11 cellular contexts compared by ENCODE assay signal in genomic region chr21:42171091-42172053, GRCh38. TPM values are rescaled to one million over a fixed set of nuclear protein-coding genes. Genes with fewer than 3 reads are reported as not detected.
DNase-seq lines count a peak whose midpoint lies in the region; ATAC-seq and TF ChIP-seq lines count a peak whose summit lies in the region.
"Had no signal": no experiment of that assay in that cellular context is flagged by ENCODE, and none has a peak within 500 bp of the region (broad histone marks: within the 10 kb centered on the region; RNA-seq: fewer than 3 reads in every experiment).

No MANE protein-coding gene starts in this region.

- H3K9me2 ChIP-seq in GM23338 (ENCODE audit: insufficient read depth): no peaks in the 10 kb centered on the region

- POLR2A ChIA-PET in HEK293 (lab: Yijun Ruan, JAX): no interaction called here

- TF ChIP-seq CTCF in HEK293 (tag by site-specific recombination; IDR thresholded peaks at IDR 0.05) (no peak), stomach (IDR thresholded peaks at IDR 0.05) (no peak), GM23338 (conservative IDR thresholded peaks at IDR 0.05; ENCODE audit: low read depth in 2 of 2) (no peak)

- DNase-seq in activated CD8-positive, alpha-beta memory T cell treated with anti-CD3 and anti-CD28 coated beads, Interleukin-2, amount 50 U/mL, for 48 hours: peak; percentile 46
- DNase-seq in right cardiac atrium: peak in 1 of 3 donors; percentile 65
- DNase-seq in stomach: peak; percentile 71
- DNase-seq in GM23338 (ENCODE audit: low spot score): no peak
- DNase-seq in OCI-M2 (lab: John Stamatoyannopoulos, UW; ENCODE audit: unreplicated experiment): no peak
- no peak for DNase-seq in NCI-H2107 treated with DMSO at 0.1 percent for 48 hours (lab: John Stamatoyannopoulos, UW; ENCODE audit: unreplicated experiment)
- DNase-seq in SJCRH30: no peak
- DNase-seq: mesendoderm; stimulated activated CD4-positive, alpha-beta T cell treated with anti-CD3 and anti-CD28 coated beads, Interleukin-1b, Interleukin-23, amount 100 ng/mL, for 48 hours had no signal

- H3K79me2 ChIP-seq in GM23338 (replicated peaks; ENCODE audit: insufficient read depth): no peaks in the 10 kb centered on the region

- no peaks in the 10 kb centered on the region for H3K9me3 ChIP-seq in HEK293 (ENCODE audit: control insufficient read depth, insufficient read depth, low read depth, low read length)
- H3K9me3 ChIP-seq in right cardiac atrium (ENCODE audit: control insufficient read depth, low read length): no peaks in the 10 kb centered on the region
- H3K9me3 ChIP-seq in stomach: no peaks in the 10 kb centered on the region
- H3K9me3 ChIP-seq in SJCRH30 (replicated peaks): no peaks in the 10 kb centered on the region

- WGBS in right cardiac atrium: 60% methylated on average over 14 of the region's 14 CpGs
- 55 to 62% (median 57%) methylated on average over 14 of the region's 14 CpGs for WGBS in stomach, 5 donors

- H3K27me3 ChIP-seq in right cardiac atrium (ENCODE audit: control insufficient read depth, insufficient read depth) (no peaks in the 10 kb centered on the region), stomach (no peaks in the 10 kb centered on the region), GM23338 (ENCODE audit: insufficient read depth) (no peaks in the 10 kb centered on the region), SJCRH30 (no peaks in the 10 kb centered on the region; the same call in 1 of the 2 replicates)

- no peak overlapping the region for H3K4me2 ChIP-seq in GM23338

- no peaks in the 10 kb centered on the region for H4K20me1 ChIP-seq in GM23338 (replicated peaks; ENCODE audit: insufficient read depth)

- H3K4me3 Mint-ChIP-seq in GM23338: no peak overlapping the region
- H3K4me3 Mint-ChIP-seq: activated naive CD8-positive, alpha-beta T cell had no signal

- H3K36me3 ChIP-seq in HEK293 (ENCODE audit: control insufficient read depth in 2 of 2, insufficient read depth in 1 of 2, low read length in 2 of 2) (no peaks in the 10 kb centered on the region), stomach (no peaks in the 10 kb centered on the region), GM23338 (ENCODE audit: insufficient read depth) (no peaks in the 10 kb centered on the region), SJCRH30 (no peaks in the 10 kb centered on the region)

- H3K27me3 Mint-ChIP-seq in GM23338 (ENCODE audit: insufficient read depth, low read depth, poor library complexity): peaks cover 2% of the 10 kb centered on the region
- H3K27me3 Mint-ChIP-seq: activated naive CD8-positive, alpha-beta T cell had no signal

- H3K4me1 ChIP-seq in HEK293 (ENCODE audit: control insufficient read depth, insufficient read depth, low read length) (peaks cover 7% of the 10 kb centered on the region), right cardiac atrium (ENCODE audit: control insufficient read depth, insufficient read depth, low read length) (no peaks in the 10 kb centered on the region), stomach (peaks cover 0 to 8% (median 0%) of the 10 kb centered on the region in 4 donors), GM23338 (ENCODE audit: insufficient read depth) (no peaks in the 10 kb centered on the region), SJCRH30 (no peaks in the 10 kb centered on the region)

- intact Hi-C loops in right cardiac atrium (cut with DNase I): no loop called here
- intact Hi-C loops in stomach (cut with DNase I; ENCODE audit: low total_unique reads): no loop called here

- H3F3A ChIP-seq in GM23338 (replicated peaks; ENCODE audit: low read depth): no peaks in the 10 kb centered on the region

- H3K9me3 Mint-ChIP-seq in GM23338: no peaks in the 10 kb centered on the region

- ATAC-seq in right cardiac atrium: peak; percentile 55 to 93
- no peak for ATAC-seq in GM23338

- CTCF ChIA-PET in HEK293 (lab: Yijun Ruan, JAX): interaction anchor here (1.0 to 1.6 kb wide), 5 partner anchors 13 to 88 kb away, joined by 3 to 12 read pairs (median 4); no protein-coding TSS in a partner anchor

- H3K27ac ChIP-seq in HEK293 (ENCODE audit: extremely low read depth, low read depth, low read length): no peak overlapping the region
- H3K27ac ChIP-seq in right cardiac atrium (ENCODE audit: low read length): peak overlapping the region; percentile 72
- peak overlapping the region; percentile 38 to 78 (median 58) for H3K27ac ChIP-seq in stomach
- H3K27ac ChIP-seq in GM23338 (ENCODE audit: low read depth): no peak overlapping the region
- no peak overlapping the region for H3K27ac ChIP-seq in SJCRH30

- no peak overlapping the region for H3K27ac Mint-ChIP-seq in GM23338
- H3K27ac Mint-ChIP-seq: activated naive CD8-positive, alpha-beta T cell had no signal

- H2AFZ ChIP-seq in GM23338: no peak overlapping the region

- H3K4me1 Mint-ChIP-seq in GM23338: no peaks in the 10 kb centered on the region

- H3K4me3 ChIP-seq in HEK293 (ENCODE audit: low read depth, low read length) (no peak overlapping the region), right cardiac atrium (ENCODE audit: low read length) (no peak overlapping the region), stomach (no peak overlapping the region), GM23338 (no peak overlapping the region), SJCRH30 (no peak overlapping the region)

- TF ChIP-seq EP300 in stomach (IDR thresholded peaks at IDR 0.05): no peak

- no peaks in the 10 kb centered on the region for H3K36me3 Mint-ChIP-seq in GM23338 (ENCODE audit: low read depth)
- H3K36me3 Mint-ChIP-seq: activated naive CD8-positive, alpha-beta T cell had no signal

- TF ChIP-seq POLR2A in stomach (IDR thresholded peaks at IDR 0.05): no peak

TF ChIP-seq in HEK293, 187 proteins besides CTCF, POLR2A, EP300 and RAD21 (continues in another document):
- TF ChIP-seq KLF1 (tag by site-specific recombination; IDR thresholded peaks at IDR 0.05) (peak; percentile 72), ZNF692 (tag by site-specific recombination; IDR thresholded peaks at IDR 0.05) (0 out of 2 replicates have a peak, but pooled peaks have one; percentile 22), ZNF184 (tag by site-specific recombination; IDR thresholded peaks at IDR 0.05) (0 out of 2 replicates have a peak, but pooled peaks have one; percentile 20)

TF ChIP-seq in GM23338, 12 proteins besides CTCF, POLR2A, EP300 and RAD21:
- TF ChIP-seq STAT1 (IDR thresholded peaks at IDR 0.05; ENCODE audit: unreplicated experiment) (no peak), ZNF331 (CRISPR knock-in tag; IDR thresholded peaks at IDR 0.05; ENCODE audit: low read depth) (no peak), JUNB (IDR thresholded peaks at IDR 0.05; ENCODE audit: unreplicated experiment) (no peak), CREB1 (CRISPR knock-in tag; IDR thresholded peaks at IDR 0.05; ENCODE audit: low read depth) (no peak), ETS1 (IDR thresholded peaks at IDR 0.05) (no peak), NANOG (IDR thresholded peaks at IDR 0.05; ENCODE audit: borderline replicate concordance) (no peak)
TF ChIP-seq in GM23338: peak in this region for 0.

RNA-seq across cellular contexts. Expression of gene ABCG1, which starts 47.6 kb away (rescaled TPM):
- total RNA-seq in right cardiac atrium: 10 to 100 TPM in 1 of 4 donors, 1 to 10 TPM in 3; 3.6 to 11.5 (median 5.8) TPM
- polyA plus RNA-seq in right cardiac atrium: 5.7 TPM
- 10 to 100 TPM in 4 of 5 donors, 1 to 10 TPM in 1; 4.1 to 65.9 (median 31.6) TPM for total RNA-seq in stomach
- 1 to 10 TPM; 3.1 to 4.7 (median 4.2) TPM for polyA plus RNA-seq in stomach
- total RNA-seq in GM23338 (2014; rRNA removed; shearing (Covaris generic)): 4.4 and 7.3 TPM in 2 replicates
- 1.3 and 1.7 TPM in 2 replicates for polyA plus RNA-seq in GM23338 (2016; fragmentation: Nextera tagmentation; extraction: Ambion mirVana)
- 0.03 and 0.04 TPM in 2 replicates for total RNA-seq in SJCRH30 (2014; rRNA removed; shearing (Covaris generic))

Comparison
In these comparisons a context has a peak if more than half of its experiments do, and no peak if none do; other contexts are left out.
1. H3K27ac ChIP-seq: peak in right cardiac atrium (single experiment) and stomach (5 of 5); none in HEK293 (single experiment), GM23338 (single experiment) and SJCRH30 (single experiment).
2. DNase-seq: peak in activated CD8-positive, alpha-beta memory T cell treated with anti-CD3 and anti-CD28 coated beads, Interleukin-2, amount 50 U/mL, for 48 hours (single experiment) and stomach (single experiment); none in GM23338 (single experiment), OCI-M2 (single experiment), NCI-H2107 treated with DMSO at 0.1 percent for 48 hours (single experiment) and SJCRH30 (0 of 2).